Comparison of ENCODE assay signal across 9 cellular contexts in genomic region chr1:21335750-21336168, GRCh38. TPM values are rescaled to one million over a fixed set of nuclear protein-coding genes. Genes with fewer than 3 reads are reported as not detected.
DNase-seq lines count a peak whose midpoint lies in the region; ATAC-seq and TF ChIP-seq lines count a peak whose summit lies in the region.
"Had no signal": no experiment of that assay in that cellular context is flagged by ENCODE, and none has a peak within 500 bp of the region (broad histone marks: within the 10 kb centered on the region; RNA-seq: fewer than 3 reads in every experiment).

No MANE protein-coding gene starts in this region.

- no peak for TF ChIP-seq CTCF in SK-N-SH (IDR thresholded peaks at IDR 0.05)
- no peak for TF ChIP-seq CTCF in right atrium auricular region (IDR thresholded peaks at IDR 0.05)
- TF ChIP-seq CTCF in upper lobe of left lung (IDR thresholded peaks at IDR 0.05) = no peak

- no peak overlapping the region for H3K4ac ChIP-seq in trophoblast cell (ENCODE audit: low read depth, low read length)

- H3K9me2 ChIP-seq in SK-N-SH = no peaks in the 10 kb centered on the region

- no peak overlapping the region for H2BK120ac ChIP-seq in trophoblast cell (ENCODE audit: insufficient read depth, low read length, poor library complexity)

- H3K79me1 ChIP-seq in trophoblast cell (ENCODE audit: low read length) = no peaks in the 10 kb centered on the region

- H2BK12ac ChIP-seq in trophoblast cell (ENCODE audit: low read length) = no peak overlapping the region

- no peak for TF ChIP-seq POLR2A in upper lobe of left lung (IDR thresholded peaks at IDR 0.05)

- no peaks in the 10 kb centered on the region for H3K36me3 ChIP-seq in SK-N-SH (replicated peaks in 1 of 2; ENCODE audit: control insufficient read depth in 1 of 2, insufficient read depth in 2 of 2, low read length in 1 of 2)
- peaks cover 7% of the 10 kb centered on the region for H3K36me3 ChIP-seq in right atrium auricular region
- H3K36me3 ChIP-seq in upper lobe of left lung = peaks cover 0 to 4% (median 0%) of the 10 kb centered on the region in 4 donors
- peaks cover 0 to 1% of the 10 kb centered on the region in 2 experiments for H3K36me3 ChIP-seq in trophoblast cell (ENCODE audit: control insufficient read depth in 1 of 2, insufficient read depth in 2 of 2, low read length in 2 of 2)

- intact Hi-C loops in activated naive CD4-positive, alpha-beta T cell treated with anti-CD3 and anti-CD28 coated beads for 36 hours (cut with micrococcal nuclease) = loop anchor here (2.0 kb wide), 1 partner anchor 41 kb away; no protein-coding TSS in a partner anchor

- no peak overlapping the region for H2BK5ac ChIP-seq in trophoblast cell (ENCODE audit: low read depth, low read length, poor library complexity)

- H3K4me3 ChIP-seq in SK-N-SH (ENCODE audit: low read depth in 2 of 2, low read length in 1 of 2) = no peak overlapping the region
- H3K4me3 ChIP-seq in right atrium auricular region = no peak overlapping the region
- H3K4me3 ChIP-seq in upper lobe of left lung = no peak overlapping the region
- no peak overlapping the region for H3K4me3 ChIP-seq in trophoblast cell (ENCODE audit: low read depth, low read length)

- WGBS in SK-N-SH (ENCODE audit: low lambda C conversion rate) = 88% methylated on average over 3 of the region's 3 CpGs
- 70 to 73% methylated on average over 3 of the region's 3 CpGs for WGBS in upper lobe of left lung, 2 donors
- WGBS in trophoblast cell (ENCODE audit: extremely low coverage, insufficient coverage, insufficient read length) = no CpG with 5 or more reads among the region's 3 CpGs

- POLR2A ChIA-PET in SK-N-SH (lab: Yijun Ruan, JAX) = interaction anchor here (1.1 kb wide), 1 partner anchor 9 kb away, joined by 4 read pairs; no protein-coding TSS in a partner anchor

- H3K9me3 ChIP-seq in SK-N-SH (no peaks in the 10 kb centered on the region), right atrium auricular region (no peaks in the 10 kb centered on the region), upper lobe of left lung (no peaks in the 10 kb centered on the region), trophoblast cell (ENCODE audit: insufficient read depth, low read depth, low read length) (no peaks in the 10 kb centered on the region)

- peaks cover 19% of the 10 kb centered on the region for H3K36me3 Mint-ChIP-seq in activated naive CD4-positive, alpha-beta T cell treated with anti-CD3 and anti-CD28 coated beads for 36 hours (ENCODE audit: low read depth)

- no peak overlapping the region for H3K14ac ChIP-seq in trophoblast cell (ENCODE audit: low read length)

- ATAC-seq in upper lobe of left lung (ENCODE audit: low FRiP score in 2 of 2) = no peak
- ATAC-seq in HG03520 (IDR thresholded peaks at IDR 0.05; ENCODE audit: unreplicated experiment) = no peak

- H4K91ac ChIP-seq in trophoblast cell (ENCODE audit: low read depth, low read length) = no peak overlapping the region

- H3K79me2 ChIP-seq in SK-N-SH (ENCODE audit: insufficient read depth) (peaks cover 43% of the 10 kb centered on the region), trophoblast cell (ENCODE audit: control insufficient read depth, insufficient read depth, low read length, poor library complexity) (peaks cover 2% of the 10 kb centered on the region)

- peaks cover 93% of the 10 kb centered on the region for H3K4me1 Mint-ChIP-seq in activated naive CD4-positive, alpha-beta T cell treated with anti-CD3 and anti-CD28 coated beads for 36 hours (ENCODE audit: low read depth)

- no peaks in the 10 kb centered on the region for H3K9me3 Mint-ChIP-seq in activated naive CD4-positive, alpha-beta T cell treated with anti-CD3 and anti-CD28 coated beads for 36 hours

- peaks cover 19% of the 10 kb centered on the region for H3F3A ChIP-seq in SK-N-SH (replicated peaks; ENCODE audit: insufficient read depth)

- no peak overlapping the region for H3K23ac ChIP-seq in trophoblast cell (ENCODE audit: low read length)

- H4K12ac ChIP-seq in trophoblast cell (ENCODE audit: low read depth, low read length) = no peak overlapping the region

- peak overlapping the region; percentile 87 for H3K4me3 Mint-ChIP-seq in activated naive CD4-positive, alpha-beta T cell treated with anti-CD3 and anti-CD28 coated beads for 36 hours

- H3K27me3 Mint-ChIP-seq in activated naive CD4-positive, alpha-beta T cell treated with anti-CD3 and anti-CD28 coated beads for 36 hours (ENCODE audit: low read depth) = no peaks in the 10 kb centered on the region

- TF ChIP-seq RAD21 in SK-N-SH (IDR thresholded peaks at IDR 0.05; ENCODE audit: low read length) = no peak

- H3K27me3 ChIP-seq in SK-N-SH (ENCODE audit: insufficient read depth) = no peaks in the 10 kb centered on the region
- H3K27me3 ChIP-seq in right atrium auricular region = no peaks in the 10 kb centered on the region
- H3K27me3 ChIP-seq in upper lobe of left lung = no peaks in the 10 kb centered on the region
- no peaks in the 10 kb centered on the region for H3K27me3 ChIP-seq in trophoblast cell (ENCODE audit: insufficient read depth, low read length)

- no peaks in the 10 kb centered on the region for H4K20me1 ChIP-seq in SK-N-SH (ENCODE audit: insufficient read depth)

- peak overlapping the region; percentile 56 to 91; a peak in 3 of 4 replicates for H3K27ac ChIP-seq in SK-N-SH (ENCODE audit: low read depth in 2 of 2, low read length in 1 of 2)
- H3K27ac ChIP-seq in right atrium auricular region = peak overlapping the region; percentile 88 to 91
- peak overlapping the region; percentile 74 to 91 (median 86) for H3K27ac ChIP-seq in upper lobe of left lung
- no peak overlapping the region for H3K27ac ChIP-seq in trophoblast cell (ENCODE audit: low read depth, low read length)

- no peak for TF ChIP-seq EP300 in SK-N-SH (IDR thresholded peaks at IDR 0.05; ENCODE audit: borderline replicate concordance in 1 of 2, low read depth in 1 of 2, low read length in 1 of 2)
- TF ChIP-seq EP300 in upper lobe of left lung (IDR thresholded peaks at IDR 0.05) = no peak

- H3K18ac ChIP-seq in trophoblast cell (ENCODE audit: low read length) = no peak overlapping the region

- no peak overlapping the region for H2AFZ ChIP-seq in SK-N-SH (ENCODE audit: low read depth)
- H2AFZ ChIP-seq in trophoblast cell (ENCODE audit: insufficient read depth, low read length, poor library complexity) = no peak overlapping the region

- H3K4me1 ChIP-seq in SK-N-SH (ENCODE audit: control insufficient read depth in 1 of 2, insufficient read depth in 2 of 2, low read depth in 1 of 2, low read length in 1 of 2) (peaks cover 22 to 74% of the 10 kb centered on the region in 2 experiments), right atrium auricular region (peaks cover 0 to 95% of the 10 kb centered on the region in 2 donors), upper lobe of left lung (peaks cover 84 to 97% (median 90%) of the 10 kb centered on the region in 4 donors), trophoblast cell (ENCODE audit: control insufficient read depth in 1 of 2, insufficient read depth in 2 of 2, low read length in 2 of 2) (peaks cover 10 to 20% of the 10 kb centered on the region in 2 experiments)

- no peak overlapping the region for H4K8ac ChIP-seq in trophoblast cell (ENCODE audit: low read depth, low read length)

- no peak overlapping the region for H3K4me2 ChIP-seq in SK-N-SH
- H3K4me2 ChIP-seq in trophoblast cell (ENCODE audit: low read length) = no peak overlapping the region

- DNase-seq in activated naive CD4-positive, alpha-beta T cell treated with anti-CD3 and anti-CD28 coated beads for 36 hours = no peak
- DNase-seq in activated naive CD4-positive, alpha-beta T cell treated with anti-CD3 and anti-CD28 coated beads, Interleukin-2, amount 50 U/mL, for 16 hours = no peak
- DNase-seq in SK-N-SH (peak; percentile 59), right atrium auricular region (ENCODE audit: low spot score) (no peak), upper lobe of left lung (no peak), trophoblast cell (no peak), NCI-H187 (lab: John Stamatoyannopoulos, UW) (no peak)
- DNase-seq: stimulated activated CD4-positive, alpha-beta T cell treated with anti-CD3 and anti-CD28 coated beads, Interleukin-2, amount 100 ng/mL, for 24 hours had no signal

- H3K9ac ChIP-seq in SK-N-SH (no peak overlapping the region), trophoblast cell (ENCODE audit: low read length) (no peak overlapping the region)

- CTCF ChIA-PET in activated naive CD4-positive, alpha-beta T cell treated with anti-CD3 and anti-CD28 coated beads for 36 hours (lab: Charles Lee) = interaction anchor here (0.9 to 6.7 kb wide), 9 partner anchors 10 to 119 kb away, joined by 3 to 53 read pairs (median 5); no protein-coding TSS in a partner anchor
- CTCF ChIA-PET in SK-N-SH (lab: Yijun Ruan, JAX) = interaction anchor here (0.6 to 7.7 kb wide), 17 partner anchors 10 to 1369 kb away, joined by 3 to 65 read pairs (median 3); no protein-coding TSS in a partner anchor

- peak overlapping the region; percentile 28 for H3K27ac Mint-ChIP-seq in activated naive CD4-positive, alpha-beta T cell treated with anti-CD3 and anti-CD28 coated beads for 36 hours

- H2AK5ac ChIP-seq in trophoblast cell (ENCODE audit: low read length) = no peak overlapping the region

TF ChIP-seq in SK-N-SH, 30 proteins besides CTCF, POLR2A, EP300 and RAD21:
- TF ChIP-seq NFIC (IDR thresholded peaks at IDR 0.05; ENCODE audit: borderline replicate concordance) = peak; percentile 28; the same call in 1 of the 2 replicates
- TF ChIP-seq SMC3 (IDR thresholded peaks at IDR 0.05; ENCODE audit: low read depth, low read length) = no peak

RNA-seq across cellular contexts. Expression of gene ECE1, which starts 45.5 kb away (rescaled TPM):
- total RNA-seq in activated naive CD4-positive, alpha-beta T cell treated with anti-CD3 and anti-CD28 coated beads for 36 hours = 100 to 1,000 TPM; 160 to 166 TPM
- polyA plus RNA-seq in SK-N-SH (2012; rRNA removed) = 62.3 and 96.6 TPM in 2 replicates
- 48.1 and 60.4 TPM in 2 replicates for polyA plus RNA-seq in SK-N-SH (2012; cell fraction: cytosol; rRNA removed)
- polyA plus RNA-seq in SK-N-SH (2012; cell fraction: nucleus; rRNA removed) = 53.0 and 69.9 TPM in 2 replicates
- total RNA-seq in right atrium auricular region (100 to 1,000 TPM in 1 of 2 donors, 10 to 100 TPM in 1; 83.7 to 152 TPM), upper lobe of left lung (100 to 1,000 TPM in 1 of 6 donors, 10 to 100 TPM in 5; 55.8 to 120 (median 74.8) TPM)
- polyA plus RNA-seq in trophoblast cell (2013) = 50.0 and 52.3 TPM in 2 replicates
